13 cellular contexts compared by ENCODE assay signal in the genomic region with DNA sequence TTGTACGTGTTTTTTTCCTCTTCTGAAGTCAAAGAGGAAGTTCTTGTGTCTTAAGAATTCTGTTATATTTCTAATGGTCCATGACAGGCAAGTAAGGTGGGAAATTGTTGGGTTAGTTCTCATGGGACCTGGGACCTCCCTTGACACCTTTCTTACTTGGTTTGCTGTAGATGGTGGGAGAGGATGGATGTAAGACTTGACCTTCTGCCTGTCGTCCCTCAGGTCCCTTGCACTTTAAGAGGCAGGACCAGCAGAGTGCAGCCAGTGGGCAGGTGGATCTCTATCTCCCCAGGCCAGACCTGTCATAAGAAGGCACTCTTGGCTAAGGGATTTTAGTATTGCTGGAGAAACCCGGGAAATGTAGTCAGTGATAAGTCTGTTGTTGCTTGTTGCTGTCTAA. TPM values are rescaled to one million over a fixed set of nuclear protein-coding genes. Genes with fewer than 3 reads are reported as not detected.
A peak's percentile ranks its signal among the peaks of the same experiment; 100 is the strongest.
DNase-seq lines count a peak whose midpoint lies in the region; ATAC-seq and TF ChIP-seq lines count a peak whose summit lies in the region.
"Had no signal": no experiment of that assay in that cellular context is flagged by ENCODE, and none has a peak within 500 bp of the region (broad histone marks: within the 10 kb centered on the region; RNA-seq: fewer than 3 reads in every experiment).

No MANE protein-coding gene starts in this region.

- H3K27ac ChIP-seq in osteoblast (ENCODE audit: low read depth, low read length), result peak overlapping the region; percentile 57
- no peak overlapping the region for H3K27ac ChIP-seq in WERI-Rb-1
- H3K27ac ChIP-seq: body of pancreas had no signal

- H2AFZ ChIP-seq in Loucy (ENCODE audit: low read length) (no peak overlapping the region), osteoblast (ENCODE audit: low read length) (no peak overlapping the region)

- H3K27me3 ChIP-seq in Loucy (ENCODE audit: insufficient read depth, low read length, poor library complexity, severe bottlenecking) (no peaks in the 10 kb centered on the region), osteoblast (ENCODE audit: insufficient read depth, low read length) (no peaks in the 10 kb centered on the region), WERI-Rb-1 (ENCODE audit: insufficient read depth, low read depth, severe bottlenecking) (no peaks in the 10 kb centered on the region)
- H3K27me3 ChIP-seq: body of pancreas had no signal

- no peaks in the 10 kb centered on the region for H3K9me2 ChIP-seq in Loucy (replicated peaks; ENCODE audit: low read depth, low read length)

- H3K27me3 Mint-ChIP-seq in central memory CD8-positive, alpha-beta T cell, result no peaks in the 10 kb centered on the region
- H3K27me3 Mint-ChIP-seq: progenitor cell of endocrine pancreas had no signal

- ATAC-seq in central memory CD8-positive, alpha-beta T cell (replicated peaks; ENCODE audit: extremely low read depth, poor library complexity, severe bottlenecking), result no peak
- ATAC-seq in HG03439 (IDR thresholded peaks at IDR 0.05; ENCODE audit: unreplicated experiment), result no peak
- ATAC-seq in GM18861 (IDR thresholded peaks at IDR 0.05; ENCODE audit: unreplicated experiment), result no peak
- ATAC-seq: body of pancreas had no signal

- peaks cover 87% of the 10 kb centered on the region for H3K36me3 Mint-ChIP-seq in central memory CD8-positive, alpha-beta T cell (ENCODE audit: insufficient read depth)

- peak overlapping the region; percentile 78 for H3K27ac Mint-ChIP-seq in central memory CD8-positive, alpha-beta T cell (ENCODE audit: low read depth)
- H3K27ac Mint-ChIP-seq: progenitor cell of endocrine pancreas had no signal

- peak overlapping the region; percentile 72 for H3K4me3 Mint-ChIP-seq in central memory CD8-positive, alpha-beta T cell

- no peaks in the 10 kb centered on the region for H3F3A ChIP-seq in Loucy (ENCODE audit: low read depth)

- peak; percentile 50 for DNase-seq in activated CD8-positive, alpha-beta memory T cell treated with anti-CD3 and anti-CD28 coated beads for 24 hours
- DNase-seq in activated CD8-positive, alpha-beta memory T cell treated with anti-CD3 and anti-CD28 coated beads, Interleukin-2, amount 50 U/mL, for 48 hours, result no peak
- DNase-seq in central memory CD8-positive, alpha-beta T cell (ENCODE audit: low spot score in 2 of 2), result no peak
- DNase-seq in osteoblast (ENCODE audit: insufficient read length, low spot score, missing footprints) (no peak), WERI-Rb-1 (no peak)
- DNase-seq: body of pancreas, dermis blood vessel endothelial cell, NCI-H2029, NCI-H526 had no signal

- H3K4me3 ChIP-seq in Loucy (ENCODE audit: low read length, poor library complexity, severe bottlenecking), result no peak overlapping the region
- H3K4me3 ChIP-seq in osteoblast (ENCODE audit: insufficient read depth, low read length), result no peak overlapping the region
- H3K4me3 ChIP-seq in WERI-Rb-1 (ENCODE audit: low read depth, low read length), result no peak overlapping the region
- H3K4me3 ChIP-seq: body of pancreas had no signal

- H3K4me1 Mint-ChIP-seq in central memory CD8-positive, alpha-beta T cell, result peaks cover 80% of the 10 kb centered on the region

- TF ChIP-seq CTCF in Loucy (conservative IDR thresholded peaks at IDR 0.05; ENCODE audit: low read length), result no peak
- no peak for TF ChIP-seq CTCF in osteoblast (IDR thresholded peaks at IDR 0.05; ENCODE audit: extremely low read depth, low read depth, low read length)
- TF ChIP-seq CTCF in WERI-Rb-1 (IDR thresholded peaks at IDR 0.05; ENCODE audit: low read depth, low read length), result no peak

- H4K20me1 ChIP-seq in Loucy (ENCODE audit: insufficient read depth, low read length, poor library complexity, severe bottlenecking) (peaks cover 71% of the 10 kb centered on the region), osteoblast (ENCODE audit: insufficient read depth, low read length) (peaks cover 95% of the 10 kb centered on the region)

- no peaks in the 10 kb centered on the region for H3K9me3 Mint-ChIP-seq in central memory CD8-positive, alpha-beta T cell

- H3K9me3 ChIP-seq in Loucy (ENCODE audit: insufficient read depth, low read depth, low read length), result no peaks in the 10 kb centered on the region
- H3K9me3 ChIP-seq in osteoblast (ENCODE audit: low read depth, low read length), result no peaks in the 10 kb centered on the region
- H3K9me3 ChIP-seq in WERI-Rb-1 (ENCODE audit: severe bottlenecking), result no peaks in the 10 kb centered on the region
- H3K9me3 ChIP-seq: body of pancreas had no signal

- H3K79me2 ChIP-seq in Loucy (ENCODE audit: insufficient read depth, low read length) (peaks cover 99% of the 10 kb centered on the region), osteoblast (ENCODE audit: insufficient read depth, low read length) (peaks cover 100% of the 10 kb centered on the region)

- H3K4me2 ChIP-seq in Loucy (ENCODE audit: low read depth, low read length, poor library complexity, severe bottlenecking) (peak overlapping the region; percentile 16), osteoblast (ENCODE audit: insufficient read depth, low read length) (no peak overlapping the region)

- H3K9ac ChIP-seq in Loucy (ENCODE audit: low read depth, low read length, poor library complexity, severe bottlenecking), result no peak overlapping the region

- H3K36me3 ChIP-seq in Loucy (ENCODE audit: insufficient read depth, low read length) (peaks cover 50% of the 10 kb centered on the region; the same call in 1 of the 2 replicates), osteoblast (ENCODE audit: insufficient read depth, low read length) (peaks cover 72% of the 10 kb centered on the region), WERI-Rb-1 (peaks cover 99% of the 10 kb centered on the region)

- peaks cover 13% of the 10 kb centered on the region for H3K4me1 ChIP-seq in Loucy (ENCODE audit: insufficient read depth, low read length, poor library complexity, severe bottlenecking)
- peaks cover 62% of the 10 kb centered on the region for H3K4me1 ChIP-seq in osteoblast (ENCODE audit: insufficient read depth, low read length)

RNA-seq across cellular contexts. Expression of gene HAPSTR1, which starts 12.1 kb away (rescaled TPM):
- total RNA-seq in osteoblast, result 86.3 and 93.4 TPM in 2 replicates
